ENCODE assay signal across 8 cellular contexts in the genomic region with DNA sequence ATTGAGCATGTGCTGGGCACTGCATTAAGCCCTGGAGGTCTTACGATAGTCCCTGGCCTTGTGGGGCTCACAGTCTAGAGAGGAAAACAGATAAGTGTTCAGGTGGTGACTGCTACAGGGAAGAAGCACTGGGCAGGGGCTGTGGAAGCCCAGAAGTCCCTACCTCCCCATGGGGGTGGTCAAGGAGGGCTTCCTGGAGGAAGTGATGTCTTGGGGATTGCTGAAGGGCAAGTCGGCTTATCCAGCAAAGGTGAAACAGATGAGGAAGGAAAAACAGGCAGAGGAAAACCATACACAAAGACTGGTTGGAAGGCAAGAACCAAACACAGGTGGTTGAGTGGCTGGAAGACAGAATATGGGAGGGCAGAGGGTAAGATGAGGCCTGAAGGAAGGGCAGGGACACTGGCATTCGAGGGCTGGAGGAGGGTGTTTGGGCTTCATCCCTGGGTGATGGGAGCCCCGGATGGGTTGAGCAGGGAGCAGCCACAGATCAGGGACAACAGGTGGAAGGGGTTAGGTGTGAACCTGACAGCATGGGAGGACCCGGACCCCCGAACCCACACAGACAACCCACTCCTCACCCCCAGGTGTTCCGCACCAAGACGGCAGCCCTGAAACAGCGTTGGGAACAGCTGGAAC. TPM values are rescaled to one million over a fixed set of nuclear protein-coding genes. Genes with fewer than 3 reads are reported as not detected.
DNase-seq lines count a peak whose midpoint lies in the region; ATAC-seq and TF ChIP-seq lines count a peak whose summit lies in the region.

No MANE protein-coding gene starts in this region.

- no peaks in the 10 kb centered on the region for H3K79me2 ChIP-seq in SK-N-SH (ENCODE audit: insufficient read depth)

- H3K27ac ChIP-seq in SK-N-SH (ENCODE audit: low read depth in 2 of 2, low read length in 1 of 2): no peak overlapping the region
- H3K27ac ChIP-seq in Panc1 (ENCODE audit: low read length): no peak overlapping the region
- H3K27ac ChIP-seq in rectal smooth muscle tissue (ENCODE audit: low read depth, low read length): no peak overlapping the region

- H3K4me2 ChIP-seq in SK-N-SH: peak overlapping the region; percentile 87; the same call in 1 of the 2 replicates

- CTCF ChIA-PET in SK-N-SH (lab: Yijun Ruan, JAX): interaction anchor here (0.7 to 7.6 kb wide), 25 partner anchors 9 to 704 kb away, joined by 3 to 49 read pairs (median 5); partner anchors contain the start of genes DTX1 and RASAL1
- CTCF ChIA-PET in Panc1 (lab: Charles Lee): interaction anchor here (0.6 to 1.4 kb wide), 6 partner anchors 17 to 252 kb away, joined by 3 to 13 read pairs (median 6); partner anchors contain the start of gene RASAL1

- in situ Hi-C loops in Panc1 (cut with HindIII; ENCODE audit: low pct_unique_long_range_greater_than_20kb, low sequenced_read_pairs): loop anchor here (25.0 kb wide), 1 partner anchor 90 kb away; the partner anchor contains the start of gene DTX1

- peaks cover 13% of the 10 kb centered on the region for H3F3A ChIP-seq in SK-N-SH (replicated peaks; ENCODE audit: insufficient read depth)

- H3K36me3 ChIP-seq in SK-N-SH (replicated peaks in 1 of 2; ENCODE audit: control insufficient read depth in 1 of 2, insufficient read depth in 2 of 2, low read length in 1 of 2) (no peaks in the 10 kb centered on the region), Panc1 (ENCODE audit: control insufficient read depth, insufficient read depth, low read length) (no peaks in the 10 kb centered on the region), rectal smooth muscle tissue (ENCODE audit: control insufficient read depth, insufficient read depth, low read length) (no peaks in the 10 kb centered on the region)

- H3K4me1 ChIP-seq in SK-N-SH (ENCODE audit: control insufficient read depth in 1 of 2, insufficient read depth in 2 of 2, low read depth in 1 of 2, low read length in 1 of 2) (peaks cover 5 to 11% of the 10 kb centered on the region in 2 experiments; a peak in 2 of 4 replicates), Panc1 (ENCODE audit: control insufficient read depth, insufficient read depth, low read length) (peaks cover 12% of the 10 kb centered on the region; the same call in 1 of the 2 replicates), rectal smooth muscle tissue (ENCODE audit: control insufficient read depth, insufficient read depth, low read length) (no peaks in the 10 kb centered on the region)

- TF ChIP-seq RAD21 in SK-N-SH (IDR thresholded peaks at IDR 0.05; ENCODE audit: low read length): no peak

- WGBS in SK-N-SH (ENCODE audit: low lambda C conversion rate): 42% methylated on average over 9 of the region's 9 CpGs

- no peak for ATAC-seq in SK-N-SH treated with all-trans-retinoic acid at 6 μM for 48 hours
- no peak for ATAC-seq in Panc1
- no peak for ATAC-seq in HG03439 (IDR thresholded peaks at IDR 0.05; ENCODE audit: unreplicated experiment)

- 0 out of 2 replicates have a peak, but pooled peaks cover 1% of the 10 kb centered on the region for H3K9me3 ChIP-seq in SK-N-SH
- H3K9me3 ChIP-seq in Panc1 (ENCODE audit: control insufficient read depth, insufficient read depth, low read depth, low read length): no peaks in the 10 kb centered on the region

- intact Hi-C loops in Panc1 (cut with micrococcal nuclease; ENCODE audit: unreplicated experiment): loop anchor here (2.0 to 10.0 kb wide), 2 partner anchors 104 to 158 kb away; no protein-coding TSS in a partner anchor

- BruUV-seq in Panc1 (replicated peaks; lab: Mats Ljungman, UMichigan): no TSS peak

- H3K9me2 ChIP-seq in SK-N-SH: no peaks in the 10 kb centered on the region

- H3K4me3 ChIP-seq in SK-N-SH (ENCODE audit: low read depth in 2 of 2, low read length in 1 of 2) (peak overlapping the region in 1 of 2 experiments; percentile 56; a peak in 1 of 4 replicates), Panc1 (ENCODE audit: low read depth in 2 of 2, low read length in 2 of 2) (peak overlapping the region; percentile 45 to 60), epithelial cell of esophagus (ENCODE audit: low read length) (peak overlapping the region; percentile 40), rectal smooth muscle tissue (ENCODE audit: low read length) (peak overlapping the region; percentile 64)

- DNase-seq in SK-N-SH (no peak), Panc1 (ENCODE audit: low read depth, low spot score) (no peak), epithelial cell of esophagus (ENCODE audit: low read depth) (no peak), ureter (ENCODE audit: low spot score) (no peak), activated gamma-delta T cell (lab: John Stamatoyannopoulos, UW) (no peak)

- H3K9ac ChIP-seq in SK-N-SH (no peak overlapping the region), rectal smooth muscle tissue (ENCODE audit: low read length) (no peak overlapping the region)

- POLR2A ChIA-PET in SK-N-SH (lab: Yijun Ruan, JAX) (interaction anchor here (1.0 kb wide), 1 partner anchor 9 kb away, joined by 4 read pairs; no protein-coding TSS in a partner anchor), Panc1 (lab: Charles Lee) (no interaction called here)

- no peak for TF ChIP-seq EP300 in SK-N-SH (IDR thresholded peaks at IDR 0.05; ENCODE audit: borderline replicate concordance in 1 of 2, low read depth in 1 of 2, low read length in 1 of 2)

- H3K27me3 ChIP-seq in SK-N-SH (ENCODE audit: insufficient read depth) (peaks cover 24% of the 10 kb centered on the region), Panc1 (ENCODE audit: control insufficient read depth, insufficient read depth, low read length) (no peaks in the 10 kb centered on the region), rectal smooth muscle tissue (ENCODE audit: control insufficient read depth, insufficient read depth, low read length) (peaks cover 17% of the 10 kb centered on the region)

- no peaks in the 10 kb centered on the region for H4K20me1 ChIP-seq in SK-N-SH (ENCODE audit: insufficient read depth)

- H2AFZ ChIP-seq in SK-N-SH (ENCODE audit: low read depth): no peak overlapping the region

- TF ChIP-seq CTCF in SK-N-SH (IDR thresholded peaks at IDR 0.05) (no peak), Panc1 (IDR thresholded peaks at IDR 0.05) (no peak), epithelial cell of esophagus (IDR thresholded peaks at IDR 0.05; ENCODE audit: insufficient read depth, low read depth, low read length, missing control alignments) (no peak)

TF ChIP-seq in SK-N-SH, 30 proteins besides CTCF, POLR2A, EP300 and RAD21 (continues in another document):
- TF ChIP-seq ELF1 (IDR thresholded peaks at IDR 0.05) (no peak), RCOR1 (IDR thresholded peaks at IDR 0.05; ENCODE audit: low read length) (no peak), SMC3 (IDR thresholded peaks at IDR 0.05; ENCODE audit: low read depth, low read length) (no peak), FOSL2 (IDR thresholded peaks at IDR 0.05; ENCODE audit: borderline replicate concordance, low read depth) (no peak), FOXJ3 (CRISPR knock-in tag; IDR thresholded peaks at IDR 0.05) (no peak), RFX5 (IDR thresholded peaks at IDR 0.05; ENCODE audit: low read length) (no peak), TAF1 (IDR thresholded peaks at IDR 0.05; ENCODE audit: borderline replicate concordance, low read depth, low read length) (no peak), YY1 (IDR thresholded peaks at IDR 0.05; ENCODE audit: low read depth) (no peak)

TF ChIP-seq in SK-N-SH treated with all-trans-retinoic acid at 6 μM for 48 hours, 23 proteins besides CTCF, POLR2A, EP300 and RAD21 (continues in another document):
- TF ChIP-seq TCF4 (CRISPR knock-in tag; IDR thresholded peaks at IDR 0.05; ENCODE audit: borderline replicate concordance): no peak
- TF ChIP-seq POU6F1 (CRISPR knock-in tag; IDR thresholded peaks at IDR 0.05; ENCODE audit: borderline replicate concordance, low read depth): no peak
- no peak for TF ChIP-seq ISL1 (CRISPR knock-in tag; IDR thresholded peaks at IDR 0.05)
- no peak for TF ChIP-seq ZFP3 (CRISPR knock-in tag; IDR thresholded peaks at IDR 0.05)
- TF ChIP-seq ZNF8 (CRISPR knock-in tag; IDR thresholded peaks at IDR 0.05): no peak

RNA-seq across cellular contexts. Expression of gene CFAP73, which starts 2.8 kb away (rescaled TPM):
- polyA plus RNA-seq in SK-N-SH (2012; rRNA removed): not detected in 2 replicates
- not detected in 2 replicates for polyA plus RNA-seq in SK-N-SH (2012; cell fraction: cytosol; rRNA removed)
- 0.05 and 0.14 TPM in 2 replicates for polyA plus RNA-seq in SK-N-SH (2012; cell fraction: nucleus; rRNA removed)
- total RNA-seq in Panc1 (2021; ENCODE audit: unreplicated experiment) (0.10 TPM), ureter (not detected)
- polyA plus RNA-seq in Panc1 (2012; ENCODE audit: insufficient read length): not detected

RNA-seq across cellular contexts. Expression of gene RASAL1, which starts 16.8 kb away (rescaled TPM):
- polyA plus RNA-seq in SK-N-SH (2012; rRNA removed): not detected in 2 replicates
- polyA plus RNA-seq in SK-N-SH (2012; cell fraction: cytosol; rRNA removed): not detected in 2 replicates
- 0.04 TPM in 1 of 2 replicates, not detected in the other for polyA plus RNA-seq in SK-N-SH (2012; cell fraction: nucleus; rRNA removed)
- total RNA-seq in Panc1 (2021; ENCODE audit: unreplicated experiment): 0.28 TPM
- 0.27 TPM for polyA plus RNA-seq in Panc1 (2012; ENCODE audit: insufficient read length)
- total RNA-seq in ureter: 1.6 TPM

RNA-seq across cellular contexts. Expression of gene DDX54, which starts 33.0 kb away (rescaled TPM):
- 56.5 and 69.9 TPM in 2 replicates for polyA plus RNA-seq in SK-N-SH (2012; rRNA removed)
- polyA plus RNA-seq in SK-N-SH (2012; cell fraction: cytosol; rRNA removed): 43.6 and 43.8 TPM in 2 replicates
- 113 and 236 TPM in 2 replicates for polyA plus RNA-seq in SK-N-SH (2012; cell fraction: nucleus; rRNA removed)
- 101 TPM for total RNA-seq in Panc1 (2021; ENCODE audit: unreplicated experiment)
- 156 TPM for polyA plus RNA-seq in Panc1 (2012; ENCODE audit: insufficient read length)
- total RNA-seq in ureter: 65.2 TPM

RNA-seq across cellular contexts. Expression of gene RITA1, which starts 33.2 kb away (rescaled TPM):
- polyA plus RNA-seq in SK-N-SH (2012; rRNA removed): 18.7 and 21.1 TPM in 2 replicates
- 12.7 and 19.1 TPM in 2 replicates for polyA plus RNA-seq in SK-N-SH (2012; cell fraction: cytosol; rRNA removed)
- 13.0 and 15.6 TPM in 2 replicates for polyA plus RNA-seq in SK-N-SH (2012; cell fraction: nucleus; rRNA removed)
- total RNA-seq in Panc1 (2021; ENCODE audit: unreplicated experiment) (41.0 TPM), ureter (11.6 TPM)
- polyA plus RNA-seq in Panc1 (2012; ENCODE audit: insufficient read length): 45.7 TPM
